In the genomic region with DNA sequence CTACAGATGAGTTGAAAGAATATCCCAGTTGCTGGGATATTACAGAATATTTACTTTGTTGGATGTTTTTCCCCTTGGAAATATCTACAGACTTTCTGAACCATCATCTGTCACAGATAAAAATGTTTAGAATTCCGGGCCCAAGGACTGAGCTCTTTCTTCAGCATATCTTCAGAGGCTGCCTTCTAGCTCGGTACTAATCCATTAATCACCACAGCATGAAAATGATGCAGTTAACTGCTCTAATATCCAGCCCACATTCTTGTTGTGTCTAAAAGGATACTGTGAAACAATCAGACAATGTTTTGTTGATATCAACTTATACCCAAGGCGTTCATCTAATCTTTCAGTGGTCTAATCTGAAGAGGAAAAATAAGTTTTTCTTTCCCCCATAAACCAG, we compare ENCODE assay signal across 24 cellular contexts.
"Had no signal": no experiment of that assay in that cellular context is flagged by ENCODE, and none has a peak within 500 bp of the region (broad histone marks: within the 10 kb centered on the region; RNA-seq: fewer than 3 reads in every experiment).

No MANE protein-coding gene starts in this region.

- H3K27me3 ChIP-seq: left lung, pancreas, right atrium auricular region, right lobe of liver, spleen, suprapubic skin, tibial artery, upper lobe of right lung had no signal

- H3K27ac ChIP-seq: left lung, lower lobe of right lung, pancreas, prostate gland, right atrium auricular region, right lobe of liver, skin epidermis, spleen, suprapubic skin, thoracic aorta, tibial artery, upper lobe of right lung had no signal

- H3K4me3 ChIP-seq: left lung, lower lobe of right lung, pancreas, prostate gland, right atrium auricular region, right lobe of liver, skin epidermis, spleen, suprapubic skin, thoracic aorta, tibial artery, upper lobe of right lung had no signal

- H3K36me3 ChIP-seq: left lung, lower lobe of right lung, pancreas, prostate gland, right atrium auricular region, right lobe of liver, spleen, suprapubic skin, thoracic aorta, tibial artery, upper lobe of right lung had no signal

- H3K4me1 ChIP-seq: left lung, lower lobe of right lung, pancreas, prostate gland, right atrium auricular region, right lobe of liver, spleen, suprapubic skin, tibial artery, upper lobe of right lung had no signal

- H3K9me3 ChIP-seq: left lung, lower lobe of right lung, pancreas, prostate gland, right atrium auricular region, right lobe of liver, spleen, suprapubic skin, thoracic aorta, tibial artery, upper lobe of right lung had no signal

- DNase-seq: hypothalamus; immature natural killer cell; kidney; left colon; left lung; lower lobe of right lung; mammary epithelial cell; mesenchymal stem cell; naive thymus-derived CD8-positive, alpha-beta T cell; nucleus accumbens; pancreas; posterior cingulate gyrus; right lobe of liver; spleen; stimulated activated CD4-positive, alpha-beta T cell treated with anti-CD3 and anti-CD28 coated beads, Interleukin-4, amount 100 ng/mL, for 24 hours; stimulated activated naive CD4-positive, alpha-beta T cell; tibial artery; trophoblast cell; upper lobe of right lung had no signal
